Comparison of ENCODE assay signal across 8 cellular contexts in the genomic region with DNA sequence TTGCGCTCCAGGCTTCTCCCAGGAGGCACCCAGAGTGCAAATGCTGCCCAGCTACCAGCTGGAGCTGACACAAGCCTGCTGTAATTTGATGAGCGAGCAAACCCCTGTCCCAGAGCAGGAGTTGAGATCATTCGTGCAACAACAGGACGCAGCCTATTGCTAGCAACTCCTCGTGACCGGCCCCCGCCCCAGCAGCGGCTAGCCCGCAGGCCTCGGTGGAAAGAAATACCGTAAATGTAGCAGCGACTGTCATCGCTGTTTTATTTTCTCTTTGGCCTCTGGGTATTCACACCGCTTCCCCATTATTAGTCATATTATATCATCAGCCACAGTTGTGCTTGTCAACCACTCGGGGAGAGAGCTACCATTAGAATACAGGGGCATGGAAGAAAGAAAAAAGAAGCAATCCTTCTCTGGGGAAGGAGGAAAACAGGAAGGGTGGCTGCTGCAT. TPM values are rescaled to one million over a fixed set of nuclear protein-coding genes. Genes with fewer than 3 reads are reported as not detected.
DNase-seq lines count a peak whose midpoint lies in the region; ATAC-seq, FAIRE-seq and TF ChIP-seq lines count a peak whose summit lies in the region.

No MANE protein-coding gene starts in this region.

- no peaks in the 10 kb centered on the region for H3K36me3 Mint-ChIP-seq in activated CD4-positive, alpha-beta T cell treated with anti-CD3 and anti-CD28 coated beads, Interleukin-2, amount 10 ng/mL, durations not matched to agents 24 days and 14 days (ENCODE audit: low read depth)

- peak; percentile 62 for DNase-seq in HTR-8/SVneo (ENCODE audit: insufficient read length, low spot score)
- DNase-seq in activated CD4-positive, alpha-beta T cell treated with anti-CD3 and anti-CD28 coated beads, Interleukin-2, amount 10 ng/mL, durations not matched to agents 24 days and 14 days: peak; percentile 77
- peak; percentile 86 for DNase-seq in fibroblast of the aortic adventitia (ENCODE audit: low read depth)
- peak; percentile 68 for DNase-seq in smooth muscle cell of the brain vasculature (ENCODE audit: low read depth, low spot score)
- no peak for DNase-seq in HUDEP-2 (lab: John Stamatoyannopoulos, UW; ENCODE audit: unreplicated experiment in 76 of 76)
- no peak for DNase-seq in G401 (ENCODE audit: low spot score)

- no peak for TF ChIP-seq CTCF in fibroblast of the aortic adventitia (IDR thresholded peaks at IDR 0.05; ENCODE audit: insufficient read depth, low read length)

- peak; percentile 87 for FAIRE-seq in HTR-8/SVneo (lab: Jason Lieb, UNC)

- ATAC-seq in HG02588 (IDR thresholded peaks at IDR 0.05; ENCODE audit: unreplicated experiment): no peak
- no peak for ATAC-seq in GM18502 (IDR thresholded peaks at IDR 0.05; ENCODE audit: poor library complexity, unreplicated experiment)

- intact Hi-C loops in activated CD4-positive, alpha-beta T cell treated with anti-CD3 and anti-CD28 coated beads, Interleukin-2, amount 10 ng/mL, durations not matched to agents 24 days and 14 days (cut with micrococcal nuclease): no loop called here

- peaks cover 9% of the 10 kb centered on the region for H3K4me1 Mint-ChIP-seq in activated CD4-positive, alpha-beta T cell treated with anti-CD3 and anti-CD28 coated beads, Interleukin-2, amount 10 ng/mL, durations not matched to agents 24 days and 14 days

- no peaks in the 10 kb centered on the region for H3K9me3 Mint-ChIP-seq in activated CD4-positive, alpha-beta T cell treated with anti-CD3 and anti-CD28 coated beads, Interleukin-2, amount 10 ng/mL, durations not matched to agents 24 days and 14 days

- peak overlapping the region; percentile 49 for H3K4me3 ChIP-seq in fibroblast of the aortic adventitia (ENCODE audit: low read depth, low read length)

- in situ Hi-C loops in G401 (cut with HindIII; ENCODE audit: low sequenced_read_pairs): no loop called here

- peak overlapping the region; percentile 18 for H3K4me3 Mint-ChIP-seq in activated CD4-positive, alpha-beta T cell treated with anti-CD3 and anti-CD28 coated beads, Interleukin-2, amount 10 ng/mL, durations not matched to agents 24 days and 14 days

- peak overlapping the region; percentile 73 for H3K27ac Mint-ChIP-seq in activated CD4-positive, alpha-beta T cell treated with anti-CD3 and anti-CD28 coated beads, Interleukin-2, amount 10 ng/mL, durations not matched to agents 24 days and 14 days

- no peaks in the 10 kb centered on the region for H3K27me3 Mint-ChIP-seq in activated CD4-positive, alpha-beta T cell treated with anti-CD3 and anti-CD28 coated beads, Interleukin-2, amount 10 ng/mL, durations not matched to agents 24 days and 14 days

RNA-seq across cellular contexts. Expression of gene ATXN10, which starts 59.2 kb away (rescaled TPM):
- 121 and 122 TPM in 2 replicates for total RNA-seq in activated CD4-positive, alpha-beta T cell treated with anti-CD3 and anti-CD28 coated beads, Interleukin-2, amount 10 ng/mL, durations not matched to agents 24 days and 14 days
- total RNA-seq in fibroblast of the aortic adventitia (ENCODE audit: low replicate concordance): 130 and 261 TPM in 2 replicates
- 38.5 and 112 TPM in 2 replicates for total RNA-seq in G401 (2014; rRNA removed; shearing (Covaris generic))

Comparison
In these comparisons a context has a peak if more than half of its experiments do, and no peak if none do; other contexts are left out.
1. DNase-seq: peak in HTR-8/SVneo (single experiment), activated CD4-positive, alpha-beta T cell treated with anti-CD3 and anti-CD28 coated beads, Interleukin-2, amount 10 ng/mL, durations not matched to agents 24 days and 14 days (single experiment), fibroblast of the aortic adventitia (single experiment) and smooth muscle cell of the brain vasculature (single experiment); none in HUDEP-2 (0 of 76) and G401 (single experiment).